ENCODE assay signal across 1 cellular context in the genomic region with DNA sequence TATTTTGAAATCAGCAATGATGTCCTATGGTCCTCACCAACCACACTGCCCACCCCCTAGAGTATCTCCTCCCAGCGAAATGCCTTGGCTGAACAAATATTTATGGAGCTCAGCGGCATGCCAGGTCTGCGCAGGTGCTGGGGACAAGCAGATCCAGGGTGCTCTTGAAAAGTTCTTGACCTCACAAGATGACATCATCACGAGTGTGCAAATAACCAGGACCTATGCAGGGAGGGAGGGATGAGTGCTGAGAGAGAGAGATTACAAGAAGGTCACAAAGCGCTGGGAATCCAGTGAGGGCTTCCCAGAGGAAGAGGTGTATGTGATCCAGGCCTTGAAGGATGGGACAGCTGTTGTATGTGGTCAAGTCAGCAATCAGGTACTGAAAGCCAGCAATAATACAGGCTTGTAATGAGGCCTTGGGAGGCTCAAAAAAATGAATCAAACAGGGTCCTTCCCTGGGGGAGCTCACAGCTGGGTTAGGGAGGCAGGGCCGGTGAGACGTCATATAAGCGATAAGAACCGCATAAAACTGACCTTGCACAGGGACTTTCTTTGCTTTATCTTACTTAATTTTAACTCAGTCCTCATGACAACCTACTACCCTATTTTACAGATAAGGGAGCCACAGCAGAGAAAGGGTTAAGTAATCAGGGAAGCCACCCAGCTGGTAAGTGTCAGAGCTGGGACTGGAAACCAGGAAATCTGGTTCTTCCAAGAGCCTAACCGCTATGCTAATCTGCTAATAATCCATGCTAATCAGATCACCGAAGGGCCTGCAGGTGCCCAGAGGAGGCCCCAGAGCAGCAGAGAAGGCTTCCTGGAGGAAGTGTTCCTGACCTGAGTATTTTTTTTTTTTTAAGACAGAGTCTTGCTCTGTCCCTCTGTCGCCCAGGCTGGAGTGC.
TF ChIP-seq lines count a peak whose summit lies in the region.

No MANE protein-coding gene starts in this region.

TF ChIP-seq in K562, 482 proteins besides CTCF, POLR2A, EP300 and RAD21 (continued from another document and continues in another):
- TF ChIP-seq, protein P1, sequence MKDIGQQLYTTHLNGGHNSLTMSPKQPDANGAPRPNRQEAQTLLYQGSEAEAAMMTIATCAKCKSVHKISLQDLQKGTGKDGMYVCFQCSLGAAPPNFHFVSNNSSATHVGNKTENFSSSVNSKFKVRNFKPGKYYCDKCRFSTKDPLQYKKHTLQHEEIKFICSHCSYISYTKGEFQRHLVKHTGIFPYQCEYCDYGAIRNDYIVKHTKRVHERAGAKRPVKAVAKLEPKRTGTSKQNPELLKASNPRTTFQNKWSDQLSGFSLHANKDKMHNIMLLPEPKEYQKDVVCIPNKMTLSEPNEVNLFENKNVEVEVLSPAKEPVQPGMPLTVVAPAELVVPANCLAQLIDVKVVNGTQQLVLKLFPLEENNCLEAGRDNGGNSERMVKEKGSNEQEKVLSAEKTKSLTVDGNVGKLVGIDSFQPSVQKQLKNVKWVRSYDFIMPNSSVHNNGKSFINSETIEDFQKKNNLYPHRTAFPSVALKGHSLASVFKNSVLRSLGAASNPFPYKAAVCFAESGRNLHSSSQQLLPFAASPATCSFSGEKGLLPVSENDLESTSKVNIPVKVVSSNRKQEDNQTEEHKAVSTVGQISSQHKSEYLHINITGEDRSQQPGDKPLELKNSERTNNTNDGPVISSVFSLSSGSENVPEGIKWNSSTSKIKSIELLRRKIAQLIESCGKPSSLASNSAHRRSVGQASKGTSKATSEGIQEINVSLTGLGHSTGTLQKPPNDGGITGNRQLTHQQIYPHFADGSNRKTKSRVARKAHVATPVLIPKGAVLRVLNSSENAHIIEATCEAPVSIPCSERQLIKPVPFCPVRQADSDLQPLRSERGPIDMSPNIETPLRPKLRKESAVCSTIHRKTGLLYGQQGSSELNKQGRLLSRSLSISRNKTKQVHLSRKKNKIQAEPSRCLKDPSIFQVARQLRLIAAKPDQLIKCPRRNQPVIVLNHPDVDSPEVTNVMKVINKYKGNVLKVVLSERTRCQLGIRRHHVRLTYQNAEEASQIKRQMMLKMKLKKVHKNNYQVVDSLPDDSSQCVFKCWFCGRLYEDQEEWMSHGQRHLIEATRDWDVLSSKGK (CRISPR knock-in tag; IDR thresholded peaks at IDR 0.05), result no peak
- no peak for TF ChIP-seq TCFL5 (CRISPR knock-in tag; conservative IDR thresholded peaks at IDR 0.05)
- TF ChIP-seq ARID1B (IDR thresholded peaks at IDR 0.05), result peak; percentile 61
- TF ChIP-seq SP1 (CRISPR knock-in tag; IDR thresholded peaks at IDR 0.05), result peak; percentile 38; the same call in 1 of the 2 replicates
- no peak for TF ChIP-seq ZNF212 (CRISPR knock-in tag; IDR thresholded peaks at IDR 0.05)
- TF ChIP-seq BRD4 (IDR thresholded peaks at IDR 0.05), result no peak
- TF ChIP-seq, protein P2, sequence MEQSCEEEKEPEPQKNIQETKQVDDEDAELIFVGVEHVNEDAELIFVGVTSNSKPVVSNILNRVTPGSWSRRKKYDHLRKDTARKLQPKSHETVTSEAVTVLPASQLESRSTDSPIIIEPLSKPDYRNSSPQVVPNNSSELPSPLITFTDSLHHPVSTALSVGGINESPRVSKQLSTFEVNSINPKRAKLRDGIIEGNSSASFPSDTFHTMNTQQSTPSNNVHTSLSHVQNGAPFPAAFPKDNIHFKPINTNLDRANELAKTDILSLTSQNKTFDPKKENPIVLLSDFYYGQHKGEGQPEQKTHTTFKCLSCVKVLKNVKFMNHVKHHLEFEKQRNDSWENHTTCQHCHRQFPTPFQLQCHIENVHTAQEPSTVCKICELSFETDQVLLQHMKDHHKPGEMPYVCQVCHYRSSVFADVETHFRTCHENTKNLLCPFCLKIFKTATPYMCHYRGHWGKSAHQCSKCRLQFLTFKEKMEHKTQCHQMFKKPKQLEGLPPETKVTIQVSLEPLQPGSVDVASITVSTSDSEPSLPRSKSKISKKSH (CRISPR knock-in tag; IDR thresholded peaks at IDR 0.05), result no peak
- TF ChIP-seq SETDB1 (IDR thresholded peaks at IDR 0.05; ENCODE audit: low read length), result no peak
- TF ChIP-seq, protein P3, sequence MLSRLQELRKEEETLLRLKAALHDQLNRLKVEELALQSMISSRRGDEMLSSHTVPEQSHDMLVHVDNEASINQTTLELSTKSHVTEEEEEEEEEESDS (CRISPR knock-in tag; IDR thresholded peaks at IDR 0.05), result no peak
- TF ChIP-seq POLR2AphosphoS5 (IDR thresholded peaks at IDR 0.05; ENCODE audit: control insufficient read depth, insufficient read depth, low read depth, low read length), result no peak; the same call in 1 of the 2 replicates
- TF ChIP-seq MEIS2 (IDR thresholded peaks at IDR 0.05; ENCODE audit: partially characterized antibody), result peak; percentile 16
- peak; percentile 59; the same call in 1 of the 2 replicates for TF ChIP-seq SMARCA5 (IDR thresholded peaks at IDR 0.05)
- 0 out of 2 replicates have a peak, but pooled peaks have one; percentile 11 for TF ChIP-seq ETV1 (tag; conservative IDR thresholded peaks at IDR 0.05; ENCODE audit: low read depth)
- no peak for TF ChIP-seq PML (IDR thresholded peaks at IDR 0.05; ENCODE audit: low read length)
- TF ChIP-seq ZKSCAN8 (CRISPR knock-in tag; IDR thresholded peaks at IDR 0.05), result peak; percentile 39; the same call in 1 of the 2 replicates
- TF ChIP-seq, protein P4, sequence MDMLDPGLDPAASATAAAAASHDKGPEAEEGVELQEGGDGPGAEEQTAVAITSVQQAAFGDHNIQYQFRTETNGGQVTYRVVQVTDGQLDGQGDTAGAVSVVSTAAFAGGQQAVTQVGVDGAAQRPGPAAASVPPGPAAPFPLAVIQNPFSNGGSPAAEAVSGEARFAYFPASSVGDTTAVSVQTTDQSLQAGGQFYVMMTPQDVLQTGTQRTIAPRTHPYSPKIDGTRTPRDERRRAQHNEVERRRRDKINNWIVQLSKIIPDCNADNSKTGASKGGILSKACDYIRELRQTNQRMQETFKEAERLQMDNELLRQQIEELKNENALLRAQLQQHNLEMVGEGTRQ (CRISPR knock-in tag; IDR thresholded peaks at IDR 0.05), result no peak
- peak in 1 of 2 experiments; percentile 34; a peak in 1 of 4 replicates for TF ChIP-seq ETV6 (IDR thresholded peaks at IDR 0.05; ENCODE audit: borderline replicate concordance in 1 of 2, low read depth in 2 of 2, low read length in 1 of 2)
- TF ChIP-seq ETV6 (CRISPR knock-in tag; IDR thresholded peaks at IDR 0.05; ENCODE audit: borderline replicate concordance), result no peak
- TF ChIP-seq GATAD2B (IDR thresholded peaks at IDR 0.05; ENCODE audit: borderline replicate concordance), result peak; percentile 41; the same call in 1 of the 2 replicates
- TF ChIP-seq ZZZ3 (IDR thresholded peaks at IDR 0.05), result no peak
- TF ChIP-seq SIN3B (IDR thresholded peaks at IDR 0.05; ENCODE audit: low read depth), result 0 out of 2 replicates have a peak, but pooled peaks have one; percentile 32
- peak; percentile 56; the same call in 1 of the 2 replicates for TF ChIP-seq ADNP (tag; IDR thresholded peaks at IDR 0.05)
- TF ChIP-seq, protein P5, sequence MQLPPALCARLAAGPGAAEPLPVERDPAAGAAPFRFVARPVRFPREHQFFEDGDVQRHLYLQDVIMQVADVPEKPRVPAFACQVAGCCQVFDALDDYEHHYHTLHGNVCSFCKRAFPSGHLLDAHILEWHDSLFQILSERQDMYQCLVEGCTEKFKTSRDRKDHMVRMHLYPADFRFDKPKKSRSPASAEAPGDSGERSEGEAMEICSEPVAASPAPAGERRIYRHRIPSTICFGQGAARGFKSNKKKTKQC (CRISPR knock-in tag; IDR thresholded peaks at IDR 0.05), result no peak
- TF ChIP-seq ESRRA (IDR thresholded peaks at IDR 0.05; ENCODE audit: borderline replicate concordance, low read depth), result peak; percentile 69
- peak; percentile 60 for TF ChIP-seq CBFA2T2 (conservative IDR thresholded peaks at IDR 0.05)
- TF ChIP-seq, protein P6, sequence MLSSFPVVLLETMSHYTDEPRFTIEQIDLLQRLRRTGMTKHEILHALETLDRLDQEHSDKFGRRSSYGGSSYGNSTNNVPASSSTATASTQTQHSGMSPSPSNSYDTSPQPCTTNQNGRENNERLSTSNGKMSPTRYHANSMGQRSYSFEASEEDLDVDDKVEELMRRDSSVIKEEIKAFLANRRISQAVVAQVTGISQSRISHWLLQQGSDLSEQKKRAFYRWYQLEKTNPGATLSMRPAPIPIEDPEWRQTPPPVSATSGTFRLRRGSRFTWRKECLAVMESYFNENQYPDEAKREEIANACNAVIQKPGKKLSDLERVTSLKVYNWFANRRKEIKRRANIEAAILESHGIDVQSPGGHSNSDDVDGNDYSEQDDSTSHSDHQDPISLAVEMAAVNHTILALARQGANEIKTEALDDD (IDR thresholded peaks at IDR 0.05), result peak; percentile 95
- no peak for TF ChIP-seq ZC3H4 (CRISPR knock-in tag; IDR thresholded peaks at IDR 0.05; ENCODE audit: borderline replicate concordance)
- peak; percentile 30; the same call in 1 of the 2 replicates for TF ChIP-seq TCF3 (CRISPR knock-in tag; IDR thresholded peaks at IDR 0.05)
- 0 out of 4 replicates have a peak, but pooled peaks of 1 of the 2 experiments have one; percentile 5 for TF ChIP-seq SRF (CRISPR knock-in tag; IDR thresholded peaks at IDR 0.05)
- TF ChIP-seq, protein P7, sequence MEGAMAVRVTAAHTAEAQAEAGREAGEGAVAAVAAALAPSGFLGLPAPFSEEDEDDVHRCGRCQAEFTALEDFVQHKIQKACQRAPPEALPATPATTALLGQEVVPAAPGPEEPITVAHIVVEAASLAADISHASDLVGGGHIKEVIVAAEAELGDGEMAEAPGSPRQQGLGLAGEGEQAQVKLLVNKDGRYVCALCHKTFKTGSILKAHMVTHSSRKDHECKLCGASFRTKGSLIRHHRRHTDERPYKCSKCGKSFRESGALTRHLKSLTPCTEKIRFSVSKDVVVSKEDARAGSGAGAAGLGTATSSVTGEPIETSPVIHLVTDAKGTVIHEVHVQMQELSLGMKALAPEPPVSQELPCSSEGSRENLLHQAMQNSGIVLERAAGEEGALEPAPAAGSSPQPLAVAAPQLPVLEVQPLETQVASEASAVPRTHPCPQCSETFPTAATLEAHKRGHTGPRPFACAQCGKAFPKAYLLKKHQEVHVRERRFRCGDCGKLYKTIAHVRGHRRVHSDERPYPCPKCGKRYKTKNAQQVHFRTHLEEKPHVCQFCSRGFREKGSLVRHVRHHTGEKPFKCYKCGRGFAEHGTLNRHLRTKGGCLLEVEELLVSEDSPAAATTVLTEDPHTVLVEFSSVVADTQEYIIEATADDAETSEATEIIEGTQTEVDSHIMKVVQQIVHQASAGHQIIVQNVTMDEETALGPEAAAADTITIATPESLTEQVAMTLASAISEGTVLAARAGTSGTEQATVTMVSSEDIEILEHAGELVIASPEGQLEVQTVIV (CRISPR knock-in tag; IDR thresholded peaks at IDR 0.05; ENCODE audit: borderline replicate concordance), result no peak
- TF ChIP-seq NUFIP1 (IDR thresholded peaks at IDR 0.05; ENCODE audit: partially characterized antibody), result no peak
- peak; percentile 15 for TF ChIP-seq KLF16 (IDR thresholded peaks at IDR 0.05)
- TF ChIP-seq BACH1 (tag; IDR thresholded peaks at IDR 0.05), result 0 out of 2 replicates have a peak, but pooled peaks have one; percentile 53
- TF ChIP-seq ZSCAN29 (IDR thresholded peaks at IDR 0.05), result no peak
- TF ChIP-seq RFX7 (CRISPR knock-in tag; IDR thresholded peaks at IDR 0.05), result no peak
- peak; percentile 71; the same call in 1 of the 2 replicates for TF ChIP-seq HDAC2 (IDR thresholded peaks at IDR 0.05)
- TF ChIP-seq JUNB (CRISPR knock-in tag; conservative IDR thresholded peaks at IDR 0.05), result no peak
- TF ChIP-seq, protein P8, sequence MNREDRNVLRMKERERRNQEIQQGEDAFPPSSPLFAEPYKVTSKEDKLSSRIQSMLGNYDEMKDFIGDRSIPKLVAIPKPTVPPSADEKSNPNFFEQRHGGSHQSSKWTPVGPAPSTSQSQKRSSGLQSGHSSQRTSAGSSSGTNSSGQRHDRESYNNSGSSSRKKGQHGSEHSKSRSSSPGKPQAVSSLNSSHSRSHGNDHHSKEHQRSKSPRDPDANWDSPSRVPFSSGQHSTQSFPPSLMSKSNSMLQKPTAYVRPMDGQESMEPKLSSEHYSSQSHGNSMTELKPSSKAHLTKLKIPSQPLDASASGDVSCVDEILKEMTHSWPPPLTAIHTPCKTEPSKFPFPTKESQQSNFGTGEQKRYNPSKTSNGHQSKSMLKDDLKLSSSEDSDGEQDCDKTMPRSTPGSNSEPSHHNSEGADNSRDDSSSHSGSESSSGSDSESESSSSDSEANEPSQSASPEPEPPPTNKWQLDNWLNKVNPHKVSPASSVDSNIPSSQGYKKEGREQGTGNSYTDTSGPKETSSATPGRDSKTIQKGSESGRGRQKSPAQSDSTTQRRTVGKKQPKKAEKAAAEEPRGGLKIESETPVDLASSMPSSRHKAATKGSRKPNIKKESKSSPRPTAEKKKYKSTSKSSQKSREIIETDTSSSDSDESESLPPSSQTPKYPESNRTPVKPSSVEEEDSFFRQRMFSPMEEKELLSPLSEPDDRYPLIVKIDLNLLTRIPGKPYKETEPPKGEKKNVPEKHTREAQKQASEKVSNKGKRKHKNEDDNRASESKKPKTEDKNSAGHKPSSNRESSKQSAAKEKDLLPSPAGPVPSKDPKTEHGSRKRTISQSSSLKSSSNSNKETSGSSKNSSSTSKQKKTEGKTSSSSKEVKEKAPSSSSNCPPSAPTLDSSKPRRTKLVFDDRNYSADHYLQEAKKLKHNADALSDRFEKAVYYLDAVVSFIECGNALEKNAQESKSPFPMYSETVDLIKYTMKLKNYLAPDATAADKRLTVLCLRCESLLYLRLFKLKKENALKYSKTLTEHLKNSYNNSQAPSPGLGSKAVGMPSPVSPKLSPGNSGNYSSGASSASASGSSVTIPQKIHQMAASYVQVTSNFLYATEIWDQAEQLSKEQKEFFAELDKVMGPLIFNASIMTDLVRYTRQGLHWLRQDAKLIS (CRISPR knock-in tag; IDR thresholded peaks at IDR 0.05), result no peak
- TF ChIP-seq ELF1 (tag; IDR thresholded peaks at IDR 0.05), result peak; percentile 39; the same call in 1 of the 2 replicates
- TF ChIP-seq HNRNPH1 (optimal IDR thresholded peaks at IDR 0.05; ENCODE audit: low read depth, low read length), result no peak
- peak; percentile 77 for TF ChIP-seq DACH1 (IDR thresholded peaks at IDR 0.05; ENCODE audit: partially characterized antibody)
- TF ChIP-seq RNF2 (IDR thresholded peaks at IDR 0.05), result 0 out of 2 replicates have a peak, but pooled peaks have one; percentile 19
- TF ChIP-seq HDAC8 (tag; IDR thresholded peaks at IDR 0.05), result no peak
- TF ChIP-seq TEAD1 (CRISPR knock-in tag; IDR thresholded peaks at IDR 0.05), result no peak
- TF ChIP-seq PTTG1 (tag; IDR thresholded peaks at IDR 0.05; ENCODE audit: low read depth), result no peak
- TF ChIP-seq NRF1 (conservative IDR thresholded peaks at IDR 0.05 in 1 of 2, IDR thresholded peaks at IDR 0.05 in 1 of 2), result peak; percentile 59 to 63
- TF ChIP-seq ZFX (CRISPR knock-in tag; IDR thresholded peaks at IDR 0.05), result peak; percentile 51
- no peak for TF ChIP-seq KAT8 (IDR thresholded peaks at IDR 0.05; ENCODE audit: low read depth)
- TF ChIP-seq ZNF282 (CRISPR knock-in tag; IDR thresholded peaks at IDR 0.05), result no peak
